Comparison of ENCODE assay signal across 18 cellular contexts in genomic region chr13:42086582-42086981, GRCh38.
"Had no signal": no experiment of that assay in that cellular context is flagged by ENCODE, and none has a peak within 500 bp of the region (broad histone marks: within the 10 kb centered on the region; RNA-seq: fewer than 3 reads in every experiment).

No MANE protein-coding gene starts in this region.

- H3K4me3 ChIP-seq: breast epithelium, transverse colon had no signal

- H3K27ac Mint-ChIP-seq: activated CD4-positive, alpha-beta memory T cell treated with anti-CD3 and anti-CD28 coated beads, Interleukin-2, amount 10 ng/mL, durations not matched to agents 7 days and 5 days; activated T-helper 1 cell treated with anti-CD3 and anti-CD28 coated beads, Interleukin-12 subunit alpha, Interleukin-12 subunit beta, Interleukin-2, Interleukin-4 antibody, amounts not matched to agents 30 ng/mL and 10 ng/mL and 1 ng/mL, durations not matched to agents 14 hours and 24 hours and 36 hours; effector memory CD8-positive, alpha-beta T cell; natural killer cell treated with Interleukin-12 subunit alpha and Interleukin-12 subunit beta and Interleukin-15 and Interleukin-18, amount 100 ng/mL, for 72 hours; stimulated activated memory B cell treated with anti-CD40 and anti-IgM and Interleukin-4, amounts not matched to agents 10 μg/mL and 1 μg/mL and 100 μg/mL, for 72 hours had no signal

- ATAC-seq: effector memory CD8-positive, alpha-beta T cell; natural killer cell treated with Interleukin-12 subunit alpha and Interleukin-12 subunit beta and Interleukin-15 and Interleukin-18, amount 100 ng/mL, for 72 hours; stimulated activated memory B cell treated with anti-CD40 and anti-IgM and Interleukin-4, amounts not matched to agents 10 μg/mL and 1 μg/mL and 100 μg/mL, for 72 hours had no signal

- H3K4me1 ChIP-seq: breast epithelium, transverse colon had no signal

- DNase-seq: activated CD4-positive, alpha-beta memory T cell treated with anti-CD3 and anti-CD28 coated beads, Interleukin-2, amount 10 ng/mL, durations not matched to agents 7 days and 5 days; activated CD4-positive, CD25-positive, alpha-beta regulatory T cell treated with anti-CD3 and anti-CD28 coated beads, Interleukin-2, amount 50 U/mL, for 72 hours; activated CD8-positive, alpha-beta memory T cell treated with anti-CD3 and anti-CD28 coated beads, Interleukin-2, amount 50 U/mL, for 48 hours; activated naive CD4-positive, alpha-beta T cell; aorta; dermis blood vessel endothelial cell; effector memory CD8-positive, alpha-beta T cell; head of caudate nucleus; nucleus accumbens; posterior cingulate gyrus; retina; T-helper 1 cell; T1000; transverse colon had no signal

- H3K27me3 Mint-ChIP-seq: activated CD4-positive, alpha-beta memory T cell treated with anti-CD3 and anti-CD28 coated beads, Interleukin-2, amount 10 ng/mL, durations not matched to agents 7 days and 5 days; effector memory CD8-positive, alpha-beta T cell had no signal

- H3K9me3 ChIP-seq: transverse colon had no signal

- H3K27me3 ChIP-seq: breast epithelium, transverse colon had no signal

- H3K9me3 Mint-ChIP-seq: effector memory CD8-positive, alpha-beta T cell; natural killer cell treated with Interleukin-12 subunit alpha and Interleukin-12 subunit beta and Interleukin-15 and Interleukin-18, amount 100 ng/mL, for 72 hours had no signal

- H3K27ac ChIP-seq: breast epithelium, transverse colon had no signal

- H3K36me3 ChIP-seq: breast epithelium had no signal

- H3K4me3 Mint-ChIP-seq: activated CD4-positive, alpha-beta memory T cell treated with anti-CD3 and anti-CD28 coated beads, Interleukin-2, amount 10 ng/mL, durations not matched to agents 7 days and 5 days; activated T-helper 1 cell treated with anti-CD3 and anti-CD28 coated beads, Interleukin-12 subunit alpha, Interleukin-12 subunit beta, Interleukin-2, Interleukin-4 antibody, amounts not matched to agents 30 ng/mL and 10 ng/mL and 1 ng/mL, durations not matched to agents 14 hours and 24 hours and 36 hours; effector memory CD8-positive, alpha-beta T cell; natural killer cell treated with Interleukin-12 subunit alpha and Interleukin-12 subunit beta and Interleukin-15 and Interleukin-18, amount 100 ng/mL, for 72 hours; stimulated activated memory B cell treated with anti-CD40 and anti-IgM and Interleukin-4, amounts not matched to agents 10 μg/mL and 1 μg/mL and 100 μg/mL, for 72 hours had no signal
